Comparison of ENCODE assay signal across 13 cellular contexts in the genomic region with DNA sequence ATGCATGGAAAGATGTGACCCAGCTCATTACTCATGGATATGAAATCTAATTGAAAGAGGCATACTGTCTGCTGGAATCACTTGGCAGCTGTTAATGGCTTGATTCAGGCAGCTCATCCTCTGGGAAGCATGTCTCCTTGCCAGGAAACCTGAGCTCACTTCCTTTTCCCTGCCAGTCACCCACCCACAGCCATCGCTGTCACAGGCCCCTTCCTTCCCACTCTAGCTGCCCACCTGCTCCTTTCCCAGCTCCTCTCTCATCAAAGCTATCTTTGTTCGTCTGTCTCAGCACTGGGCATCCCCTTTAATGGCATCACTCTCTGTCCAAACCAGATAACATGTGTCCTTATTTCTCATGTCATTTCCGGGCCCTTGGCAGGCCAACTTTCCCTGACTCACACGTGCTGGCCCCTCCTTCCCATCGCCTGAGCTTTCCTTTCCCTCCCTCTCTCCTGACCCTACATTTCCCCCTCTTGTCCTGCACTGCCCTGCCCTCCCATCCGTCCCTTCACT.
A peak's percentile ranks its signal among the peaks of the same experiment; 100 is the strongest.
DNase-seq lines count a peak whose midpoint lies in the region; TF ChIP-seq lines count a peak whose summit lies in the region.
"Had no signal": no experiment of that assay in that cellular context is flagged by ENCODE, and none has a peak within 500 bp of the region (broad histone marks: within the 10 kb centered on the region; RNA-seq: fewer than 3 reads in every experiment).

No MANE protein-coding gene starts in this region.

- TF ChIP-seq CTCF in RWPE1 (conservative IDR thresholded peaks at IDR 0.05; ENCODE audit: low read depth), result no peak
- TF ChIP-seq CTCF in fibroblast of mammary gland (conservative IDR thresholded peaks at IDR 0.05; ENCODE audit: control insufficient read depth, insufficient read depth, low read depth, low read length), result no peak

- CTCF ChIA-PET in RWPE1 (lab: Yijun Ruan, JAX), result no interaction called here

- POLR2A ChIA-PET in RWPE1 (lab: Yijun Ruan, JAX; ENCODE audit: low non-redundant PET), result no interaction called here

- DNase-seq in DMS 273 (lab: John Stamatoyannopoulos, UW; ENCODE audit: unreplicated experiment), result peak; percentile 22
- no peak for DNase-seq in DMS 273 treated with DMSO at 0.1 percent for 48 hours (lab: John Stamatoyannopoulos, UW)
- peak; percentile 34 for DNase-seq in RWPE1 (ENCODE audit: low spot score)
- DNase-seq in fibroblast of mammary gland (ENCODE audit: low read depth), result peak; percentile 94
- DNase-seq in skeletal muscle cell (ENCODE audit: low read depth), result peak; percentile 86
- DNase-seq in SKM-1 (lab: John Stamatoyannopoulos, UW; ENCODE audit: unreplicated experiment), result no peak
- no peak for DNase-seq in ACHN
- no peak for DNase-seq in G401 (ENCODE audit: low spot score)
- DNase-seq: activated CD8-positive, alpha-beta memory T cell treated with anti-CD3 and anti-CD28 coated beads, Interleukin-2, amount 50 U/mL, for 4 hours; DMS53; effector CD4-positive, alpha-beta T cell; NCI-H2107 had no signal

- H3K27ac ChIP-seq in RWPE1, result peak overlapping the region; percentile 81
- H3K27ac ChIP-seq: 22Rv1 had no signal

- H3K4me3 ChIP-seq in fibroblast of mammary gland (ENCODE audit: control insufficient read depth, low read depth, low read length), result no peak overlapping the region
- H3K4me3 ChIP-seq in skeletal muscle cell (ENCODE audit: low read depth, low read length), result no peak overlapping the region

- in situ Hi-C loops in ACHN (cut with HindIII; ENCODE audit: low pct_ligation_motif_present, low pct_unique_long_range_greater_than_20kb, low sequenced_read_pairs), result no loop called here
- in situ Hi-C loops in G401 (cut with HindIII; ENCODE audit: low sequenced_read_pairs), result no loop called here

Comparison
In these comparisons a context has a peak if more than half of its experiments do, and no peak if none do; other contexts are left out.
1. DNase-seq: peak in DMS 273 (single experiment), RWPE1 (single experiment), fibroblast of mammary gland (single experiment) and skeletal muscle cell (single experiment); none in DMS 273 treated with DMSO at 0.1 percent for 48 hours (single experiment), SKM-1 (single experiment), ACHN (single experiment) and G401 (single experiment).